ENCODE assay signal across 1 cellular context in the genomic region with DNA sequence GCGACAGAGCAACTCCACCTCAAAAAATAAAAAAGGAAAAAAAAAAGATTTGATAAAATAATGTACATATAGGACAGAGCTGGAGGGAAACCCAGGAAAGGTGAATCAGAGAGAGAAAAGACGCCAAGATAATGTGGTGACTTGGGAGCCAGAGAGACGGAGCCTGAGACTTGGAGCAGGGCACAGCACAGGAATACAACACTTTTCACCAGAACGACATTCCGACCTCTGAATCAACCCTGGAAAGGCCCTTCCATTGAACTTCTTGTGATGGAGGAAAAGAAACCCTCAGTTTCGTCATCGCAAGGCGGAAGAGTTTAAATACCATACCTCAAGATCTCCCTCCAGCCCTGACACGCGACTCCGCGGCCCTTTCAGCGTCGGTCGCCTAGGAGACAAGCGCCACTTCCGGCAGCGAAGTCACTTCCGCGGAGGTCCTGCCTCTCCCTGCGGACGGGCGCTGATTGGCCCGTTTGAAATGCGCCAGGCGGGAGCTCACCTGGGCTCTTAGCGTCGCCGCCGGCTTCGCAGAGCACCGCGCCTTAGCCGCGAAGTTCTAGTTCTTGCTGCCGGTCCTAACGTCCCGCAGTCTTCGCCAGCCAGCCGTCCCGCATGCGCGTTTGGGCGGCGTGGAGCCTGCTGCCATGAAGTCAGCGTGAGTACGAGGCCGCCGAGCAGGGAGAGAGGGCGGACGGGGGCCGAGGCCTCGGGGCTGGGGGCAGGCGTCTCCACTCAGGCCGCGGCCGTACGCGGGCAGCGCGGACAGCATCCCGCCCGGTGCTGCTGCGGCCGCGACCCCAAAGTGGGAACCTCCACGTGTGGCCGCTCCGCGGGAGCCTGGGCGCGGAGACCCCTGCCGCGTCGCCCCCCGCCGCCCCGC.
A peak's percentile ranks its signal among the peaks of the same experiment; 100 is the strongest.
TF ChIP-seq lines count a peak whose summit lies in the region.

A gene (plus strand): TSS at position 528 of the 880 bp plus-strand sequence. CDS start 117 bp downstream, at position 645.

TF ChIP-seq in HepG2, 621 proteins besides CTCF, POLR2A, EP300 and RAD21 (continued from another document and continues in another):
- TF ChIP-seq, protein P1, sequence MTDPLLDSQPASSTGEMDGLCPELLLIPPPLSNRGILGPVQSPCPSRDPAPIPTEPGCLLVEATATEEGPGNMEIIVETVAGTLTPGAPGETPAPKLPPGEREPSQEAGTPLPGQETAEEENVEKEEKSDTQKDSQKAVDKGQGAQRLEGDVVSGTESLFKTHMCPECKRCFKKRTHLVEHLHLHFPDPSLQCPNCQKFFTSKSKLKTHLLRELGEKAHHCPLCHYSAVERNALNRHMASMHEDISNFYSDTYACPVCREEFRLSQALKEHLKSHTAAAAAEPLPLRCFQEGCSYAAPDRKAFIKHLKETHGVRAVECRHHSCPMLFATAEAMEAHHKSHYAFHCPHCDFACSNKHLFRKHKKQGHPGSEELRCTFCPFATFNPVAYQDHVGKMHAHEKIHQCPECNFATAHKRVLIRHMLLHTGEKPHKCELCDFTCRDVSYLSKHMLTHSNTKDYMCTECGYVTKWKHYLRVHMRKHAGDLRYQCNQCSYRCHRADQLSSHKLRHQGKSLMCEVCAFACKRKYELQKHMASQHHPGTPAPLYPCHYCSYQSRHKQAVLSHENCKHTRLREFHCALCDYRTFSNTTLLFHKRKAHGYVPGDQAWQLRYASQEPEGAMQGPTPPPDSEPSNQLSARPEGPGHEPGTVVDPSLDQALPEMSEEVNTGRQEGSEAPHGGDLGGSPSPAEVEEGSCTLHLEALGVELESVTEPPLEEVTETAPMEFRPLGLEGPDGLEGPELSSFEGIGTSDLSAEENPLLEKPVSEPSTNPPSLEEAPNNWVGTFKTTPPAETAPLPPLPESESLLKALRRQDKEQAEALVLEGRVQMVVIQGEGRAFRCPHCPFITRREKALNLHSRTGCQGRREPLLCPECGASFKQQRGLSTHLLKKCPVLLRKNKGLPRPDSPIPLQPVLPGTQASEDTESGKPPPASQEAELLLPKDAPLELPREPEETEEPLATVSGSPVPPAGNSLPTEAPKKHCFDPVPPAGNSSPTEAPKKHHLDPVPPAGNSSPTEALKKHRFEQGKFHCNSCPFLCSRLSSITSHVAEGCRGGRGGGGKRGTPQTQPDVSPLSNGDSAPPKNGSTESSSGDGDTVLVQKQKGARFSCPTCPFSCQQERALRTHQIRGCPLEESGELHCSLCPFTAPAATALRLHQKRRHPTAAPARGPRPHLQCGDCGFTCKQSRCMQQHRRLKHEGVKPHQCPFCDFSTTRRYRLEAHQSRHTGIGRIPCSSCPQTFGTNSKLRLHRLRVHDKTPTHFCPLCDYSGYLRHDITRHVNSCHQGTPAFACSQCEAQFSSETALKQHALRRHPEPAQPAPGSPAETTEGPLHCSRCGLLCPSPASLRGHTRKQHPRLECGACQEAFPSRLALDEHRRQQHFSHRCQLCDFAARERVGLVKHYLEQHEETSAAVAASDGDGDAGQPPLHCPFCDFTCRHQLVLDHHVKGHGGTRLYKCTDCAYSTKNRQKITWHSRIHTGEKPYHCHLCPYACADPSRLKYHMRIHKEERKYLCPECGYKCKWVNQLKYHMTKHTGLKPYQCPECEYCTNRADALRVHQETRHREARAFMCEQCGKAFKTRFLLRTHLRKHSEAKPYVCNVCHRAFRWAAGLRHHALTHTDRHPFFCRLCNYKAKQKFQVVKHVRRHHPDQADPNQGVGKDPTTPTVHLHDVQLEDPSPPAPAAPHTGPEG (CRISPR knock-in tag; IDR thresholded peaks at IDR 0.05) = peak; percentile 98
- TF ChIP-seq, protein P2, sequence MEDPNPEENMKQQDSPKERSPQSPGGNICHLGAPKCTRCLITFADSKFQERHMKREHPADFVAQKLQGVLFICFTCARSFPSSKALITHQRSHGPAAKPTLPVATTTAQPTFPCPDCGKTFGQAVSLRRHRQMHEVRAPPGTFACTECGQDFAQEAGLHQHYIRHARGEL (CRISPR knock-in tag; IDR thresholded peaks at IDR 0.05) = no peak
- 0 out of 2 replicates have a peak, but pooled peaks have one; percentile 19 for TF ChIP-seq RARA (CRISPR knock-in tag; IDR thresholded peaks at IDR 0.05)
- TF ChIP-seq PCBP2 (optimal IDR thresholded peaks at IDR 0.05; ENCODE audit: low read depth, low read length, poor library complexity, severe bottlenecking) = no peak
- no peak for TF ChIP-seq ZFP62 (CRISPR knock-in tag; IDR thresholded peaks at IDR 0.05)
- TF ChIP-seq, protein P3, sequence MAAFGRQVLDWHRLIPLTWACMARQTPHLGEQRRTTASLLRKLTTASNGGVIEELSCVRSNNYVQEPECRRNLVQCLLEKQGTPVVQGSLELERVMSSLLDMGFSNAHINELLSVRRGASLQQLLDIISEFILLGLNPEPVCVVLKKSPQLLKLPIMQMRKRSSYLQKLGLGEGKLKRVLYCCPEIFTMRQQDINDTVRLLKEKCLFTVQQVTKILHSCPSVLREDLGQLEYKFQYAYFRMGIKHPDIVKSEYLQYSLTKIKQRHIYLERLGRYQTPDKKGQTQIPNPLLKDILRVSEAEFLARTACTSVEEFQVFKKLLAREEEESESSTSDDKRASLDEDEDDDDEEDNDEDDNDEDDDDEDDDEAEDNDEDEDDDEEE (CRISPR knock-in tag; IDR thresholded peaks at IDR 0.05) = no peak
- no peak for TF ChIP-seq NBN (conservative IDR thresholded peaks at IDR 0.05)
- 0 out of 2 replicates have a peak, but pooled peaks have one; percentile 40 for TF ChIP-seq RFX5 (IDR thresholded peaks at IDR 0.05; ENCODE audit: low read depth, low read length)
- TF ChIP-seq, protein P4, sequence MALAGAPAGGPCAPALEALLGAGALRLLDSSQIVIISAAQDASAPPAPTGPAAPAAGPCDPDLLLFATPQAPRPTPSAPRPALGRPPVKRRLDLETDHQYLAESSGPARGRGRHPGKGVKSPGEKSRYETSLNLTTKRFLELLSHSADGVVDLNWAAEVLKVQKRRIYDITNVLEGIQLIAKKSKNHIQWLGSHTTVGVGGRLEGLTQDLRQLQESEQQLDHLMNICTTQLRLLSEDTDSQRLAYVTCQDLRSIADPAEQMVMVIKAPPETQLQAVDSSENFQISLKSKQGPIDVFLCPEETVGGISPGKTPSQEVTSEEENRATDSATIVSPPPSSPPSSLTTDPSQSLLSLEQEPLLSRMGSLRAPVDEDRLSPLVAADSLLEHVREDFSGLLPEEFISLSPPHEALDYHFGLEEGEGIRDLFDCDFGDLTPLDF (CRISPR knock-in tag; IDR thresholded peaks at IDR 0.05) = peak; percentile 99
- TF ChIP-seq ETV5 (CRISPR knock-in tag; IDR thresholded peaks at IDR 0.05; ENCODE audit: borderline replicate concordance) = peak; percentile 80
- peak; percentile 33; the same call in 1 of the 2 replicates for TF ChIP-seq MIXL1 (CRISPR knock-in tag; IDR thresholded peaks at IDR 0.05)
- peak; percentile 53; the same call in 1 of the 2 replicates for TF ChIP-seq TOPORS (CRISPR knock-in tag; IDR thresholded peaks at IDR 0.05)
- TF ChIP-seq, protein P5, sequence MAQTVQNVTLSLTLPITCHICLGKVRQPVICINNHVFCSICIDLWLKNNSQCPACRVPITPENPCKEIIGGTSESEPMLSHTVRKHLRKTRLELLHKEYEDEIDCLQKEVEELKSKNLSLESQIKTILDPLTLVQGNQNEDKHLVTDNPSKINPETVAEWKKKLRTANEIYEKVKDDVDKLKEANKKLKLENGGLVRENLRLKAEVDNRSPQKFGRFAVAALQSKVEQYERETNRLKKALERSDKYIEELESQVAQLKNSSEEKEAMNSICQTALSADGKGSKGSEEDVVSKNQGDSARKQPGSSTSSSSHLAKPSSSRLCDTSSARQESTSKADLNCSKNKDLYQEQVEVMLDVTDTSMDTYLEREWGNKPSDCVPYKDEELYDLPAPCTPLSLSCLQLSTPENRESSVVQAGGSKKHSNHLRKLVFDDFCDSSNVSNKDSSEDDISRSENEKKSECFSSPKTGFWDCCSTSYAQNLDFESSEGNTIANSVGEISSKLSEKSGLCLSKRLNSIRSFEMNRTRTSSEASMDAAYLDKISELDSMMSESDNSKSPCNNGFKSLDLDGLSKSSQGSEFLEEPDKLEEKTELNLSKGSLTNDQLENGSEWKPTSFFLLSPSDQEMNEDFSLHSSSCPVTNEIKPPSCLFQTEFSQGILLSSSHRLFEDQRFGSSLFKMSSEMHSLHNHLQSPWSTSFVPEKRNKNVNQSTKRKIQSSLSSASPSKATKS (CRISPR knock-in tag; IDR thresholded peaks at IDR 0.05) = no peak
- TF ChIP-seq, protein P6, sequence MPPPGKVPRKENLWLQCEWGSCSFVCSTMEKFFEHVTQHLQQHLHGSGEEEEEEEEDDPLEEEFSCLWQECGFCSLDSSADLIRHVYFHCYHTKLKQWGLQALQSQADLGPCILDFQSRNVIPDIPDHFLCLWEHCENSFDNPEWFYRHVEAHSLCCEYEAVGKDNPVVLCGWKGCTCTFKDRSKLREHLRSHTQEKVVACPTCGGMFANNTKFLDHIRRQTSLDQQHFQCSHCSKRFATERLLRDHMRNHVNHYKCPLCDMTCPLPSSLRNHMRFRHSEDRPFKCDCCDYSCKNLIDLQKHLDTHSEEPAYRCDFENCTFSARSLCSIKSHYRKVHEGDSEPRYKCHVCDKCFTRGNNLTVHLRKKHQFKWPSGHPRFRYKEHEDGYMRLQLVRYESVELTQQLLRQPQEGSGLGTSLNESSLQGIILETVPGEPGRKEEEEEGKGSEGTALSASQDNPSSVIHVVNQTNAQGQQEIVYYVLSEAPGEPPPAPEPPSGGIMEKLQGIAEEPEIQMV (CRISPR knock-in tag; IDR thresholded peaks at IDR 0.05; ENCODE audit: low read depth) = peak; percentile 53; the same call in 1 of the 2 replicates
- TF ChIP-seq, protein P7, sequence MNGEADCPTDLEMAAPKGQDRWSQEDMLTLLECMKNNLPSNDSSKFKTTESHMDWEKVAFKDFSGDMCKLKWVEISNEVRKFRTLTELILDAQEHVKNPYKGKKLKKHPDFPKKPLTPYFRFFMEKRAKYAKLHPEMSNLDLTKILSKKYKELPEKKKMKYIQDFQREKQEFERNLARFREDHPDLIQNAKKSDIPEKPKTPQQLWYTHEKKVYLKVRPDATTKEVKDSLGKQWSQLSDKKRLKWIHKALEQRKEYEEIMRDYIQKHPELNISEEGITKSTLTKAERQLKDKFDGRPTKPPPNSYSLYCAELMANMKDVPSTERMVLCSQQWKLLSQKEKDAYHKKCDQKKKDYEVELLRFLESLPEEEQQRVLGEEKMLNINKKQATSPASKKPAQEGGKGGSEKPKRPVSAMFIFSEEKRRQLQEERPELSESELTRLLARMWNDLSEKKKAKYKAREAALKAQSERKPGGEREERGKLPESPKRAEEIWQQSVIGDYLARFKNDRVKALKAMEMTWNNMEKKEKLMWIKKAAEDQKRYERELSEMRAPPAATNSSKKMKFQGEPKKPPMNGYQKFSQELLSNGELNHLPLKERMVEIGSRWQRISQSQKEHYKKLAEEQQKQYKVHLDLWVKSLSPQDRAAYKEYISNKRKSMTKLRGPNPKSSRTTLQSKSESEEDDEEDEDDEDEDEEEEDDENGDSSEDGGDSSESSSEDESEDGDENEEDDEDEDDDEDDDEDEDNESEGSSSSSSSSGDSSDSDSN (CRISPR knock-in tag; IDR thresholded peaks at IDR 0.05) = peak; percentile 94
- TF ChIP-seq CC2D1A (CRISPR knock-in tag; IDR thresholded peaks at IDR 0.05) = peak; percentile 98
- TF ChIP-seq TMF1 (CRISPR knock-in tag; IDR thresholded peaks at IDR 0.05; ENCODE audit: low read depth) = peak; percentile 84
- TF ChIP-seq YY1 (IDR thresholded peaks at IDR 0.05; ENCODE audit: insufficient read depth, insufficient replicate concordance, low read depth, low read length) = peak; percentile 12
- no peak for TF ChIP-seq RAD51 (IDR thresholded peaks at IDR 0.05; ENCODE audit: borderline replicate concordance)
- TF ChIP-seq FOXC1 (CRISPR knock-in tag; IDR thresholded peaks at IDR 0.05; ENCODE audit: borderline replicate concordance) = peak; percentile 74; the same call in 1 of the 2 replicates
- TF ChIP-seq MZF1 (CRISPR knock-in tag; IDR thresholded peaks at IDR 0.05; ENCODE audit: borderline replicate concordance) = no peak
- peak; percentile 21; the same call in 1 of the 2 replicates for TF ChIP-seq ZNF773 (CRISPR knock-in tag; IDR thresholded peaks at IDR 0.05; ENCODE audit: borderline replicate concordance)
- TF ChIP-seq, protein P8, sequence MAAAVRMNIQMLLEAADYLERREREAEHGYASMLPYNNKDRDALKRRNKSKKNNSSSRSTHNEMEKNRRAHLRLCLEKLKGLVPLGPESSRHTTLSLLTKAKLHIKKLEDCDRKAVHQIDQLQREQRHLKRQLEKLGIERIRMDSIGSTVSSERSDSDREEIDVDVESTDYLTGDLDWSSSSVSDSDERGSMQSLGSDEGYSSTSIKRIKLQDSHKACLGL (CRISPR knock-in tag; IDR thresholded peaks at IDR 0.05) = peak; percentile 89
- TF ChIP-seq, protein P9, sequence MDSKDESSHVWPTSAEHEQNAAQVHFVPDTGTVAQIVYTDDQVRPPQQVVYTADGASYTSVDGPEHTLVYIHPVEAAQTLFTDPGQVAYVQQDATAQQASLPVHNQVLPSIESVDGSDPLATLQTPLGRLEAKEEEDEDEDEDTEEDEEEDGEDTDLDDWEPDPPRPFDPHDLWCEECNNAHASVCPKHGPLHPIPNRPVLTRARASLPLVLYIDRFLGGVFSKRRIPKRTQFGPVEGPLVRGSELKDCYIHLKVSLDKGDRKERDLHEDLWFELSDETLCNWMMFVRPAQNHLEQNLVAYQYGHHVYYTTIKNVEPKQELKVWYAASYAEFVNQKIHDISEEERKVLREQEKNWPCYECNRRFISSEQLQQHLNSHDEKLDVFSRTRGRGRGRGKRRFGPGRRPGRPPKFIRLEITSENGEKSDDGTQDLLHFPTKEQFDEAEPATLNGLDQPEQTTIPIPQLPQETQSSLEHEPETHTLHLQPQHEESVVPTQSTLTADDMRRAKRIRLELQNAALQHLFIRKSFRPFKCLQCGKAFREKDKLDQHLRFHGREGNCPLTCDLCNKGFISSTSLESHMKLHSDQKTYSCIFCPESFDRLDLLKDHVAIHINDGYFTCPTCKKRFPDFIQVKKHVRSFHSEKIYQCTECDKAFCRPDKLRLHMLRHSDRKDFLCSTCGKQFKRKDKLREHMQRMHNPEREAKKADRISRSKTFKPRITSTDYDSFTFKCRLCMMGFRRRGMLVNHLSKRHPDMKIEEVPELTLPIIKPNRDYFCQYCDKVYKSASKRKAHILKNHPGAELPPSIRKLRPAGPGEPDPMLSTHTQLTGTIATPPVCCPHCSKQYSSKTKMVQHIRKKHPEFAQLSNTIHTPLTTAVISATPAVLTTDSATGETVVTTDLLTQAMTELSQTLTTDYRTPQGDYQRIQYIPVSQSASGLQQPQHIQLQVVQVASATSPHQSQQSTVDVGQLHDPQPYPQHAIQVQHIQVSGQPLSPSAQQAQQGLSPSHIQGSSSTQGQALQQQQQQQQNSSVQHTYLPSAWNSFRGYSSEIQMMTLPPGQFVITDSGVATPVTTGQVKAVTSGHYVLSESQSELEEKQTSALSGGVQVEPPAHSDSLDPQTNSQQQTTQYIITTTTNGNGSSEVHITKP (CRISPR knock-in tag; IDR thresholded peaks at IDR 0.05; ENCODE audit: low read depth) = no peak; the same call in 1 of the 2 replicates
- TF ChIP-seq FLYWCH1 (CRISPR knock-in tag; IDR thresholded peaks at IDR 0.05) = no peak
- TF ChIP-seq, protein P10, sequence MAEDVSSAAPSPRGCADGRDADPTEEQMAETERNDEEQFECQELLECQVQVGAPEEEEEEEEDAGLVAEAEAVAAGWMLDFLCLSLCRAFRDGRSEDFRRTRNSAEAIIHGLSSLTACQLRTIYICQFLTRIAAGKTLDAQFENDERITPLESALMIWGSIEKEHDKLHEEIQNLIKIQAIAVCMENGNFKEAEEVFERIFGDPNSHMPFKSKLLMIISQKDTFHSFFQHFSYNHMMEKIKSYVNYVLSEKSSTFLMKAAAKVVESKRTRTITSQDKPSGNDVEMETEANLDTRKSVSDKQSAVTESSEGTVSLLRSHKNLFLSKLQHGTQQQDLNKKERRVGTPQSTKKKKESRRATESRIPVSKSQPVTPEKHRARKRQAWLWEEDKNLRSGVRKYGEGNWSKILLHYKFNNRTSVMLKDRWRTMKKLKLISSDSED (CRISPR knock-in tag; IDR thresholded peaks at IDR 0.05) = no peak
- no peak for TF ChIP-seq KLF9 (CRISPR knock-in tag; IDR thresholded peaks at IDR 0.05; ENCODE audit: low read depth)
